ENCODE assay signal across 8 cellular contexts in genomic region chr14:71320734-71321555, GRCh38. TPM values are rescaled to one million over a fixed set of nuclear protein-coding genes. Genes with fewer than 3 reads are reported as not detected.
DNase-seq lines count a peak whose midpoint lies in the region; ATAC-seq lines count a peak whose summit lies in the region.

No MANE protein-coding gene starts in this region.

- DNase-seq in EL: peak; percentile 74
- peak; percentile 49 for DNase-seq in LoVo (ENCODE audit: low spot score)
- DNase-seq in activated CD4-positive, CD25-positive, alpha-beta regulatory T cell treated with anti-CD3 and anti-CD28 coated beads, Interleukin-2, amount 50 U/mL, for 72 hours: peak; percentile 75
- peak; percentile 63 for DNase-seq in cerebellum (ENCODE audit: low spot score)
- DNase-seq in kidney tubule cell (ENCODE audit: low spot score): peak; percentile 75
- peak; percentile 3 to 33 for DNase-seq in stimulated activated CD4-positive, alpha-beta T cell treated with anti-CD3 and anti-CD28 coated beads, Interleukin-1b, Interleukin-23, amount 100 ng/mL, for 1 hour (ENCODE audit: low read depth in 2 of 2)
- no peak for DNase-seq in kidney glomerular epithelial cell (lab: John Stamatoyannopoulos, UW)

- ATAC-seq in GM21576 (IDR thresholded peaks at IDR 0.05; ENCODE audit: unreplicated experiment): peak; percentile 13

RNA-seq across cellular contexts. Expression of gene SIPA1L1, which starts 0.7 kb away (rescaled TPM):
- total RNA-seq in cerebellum: 22.9 TPM
